42 cellular contexts compared by ENCODE assay signal in genomic region chr10:101736666-101737065, GRCh38. TPM values are rescaled to one million over a fixed set of nuclear protein-coding genes. Genes with fewer than 3 reads are reported as not detected.
"Had no signal": no experiment of that assay in that cellular context is flagged by ENCODE, and none has a peak within 500 bp of the region (broad histone marks: within the 10 kb centered on the region; RNA-seq: fewer than 3 reads in every experiment).

No MANE protein-coding gene starts in this region.

- H3K9me3 Mint-ChIP-seq: activated CD4-positive, alpha-beta memory T cell treated with anti-CD3 and anti-CD28 coated beads for 36 hours; activated CD4-positive, alpha-beta T cell treated with anti-CD3 and anti-CD28 coated beads, Interleukin-2, amount 10 ng/mL, durations not matched to agents 24 days and 14 days; activated T-cell treated with anti-CD3 and anti-CD28 coated beads, Interleukin-2, amount 50 U/mL, for 24 hours; activated T-cell treated with anti-CD3 and anti-CD28 coated beads, Interleukin-2, amount 50 U/mL, for 72 hours; T-helper 2 cell treated with Interferon-gamma antibody and Interleukin-4, amounts not matched to agents 5 μg/mL and 100 μg/mL, for 36 hours had no signal

- ATAC-seq: activated CD4-positive, alpha-beta T cell treated with anti-CD3 and anti-CD28 coated beads for 36 hours; activated CD8-positive, alpha-beta memory T cell treated with anti-CD3 and anti-CD28 coated beads, Interleukin-2, amount 10 ng/mL, durations not matched to agents 7 days and 5 days; activated CD8-positive, alpha-beta T cell treated with anti-CD3 and anti-CD28 coated beads, Interleukin-2, amount 10 ng/mL, durations not matched to agents 7 days and 5 days; activated T-cell treated with anti-CD3 and anti-CD28 coated beads, Interleukin-2, amount 50 U/mL, for 72 hours; body of pancreas; gastroesophageal sphincter; heart right ventricle; T-helper 17 cell had no signal

- H3K4me1 ChIP-seq: adrenal gland, body of pancreas, esophagus squamous epithelium, gastroesophageal sphincter, heart right ventricle had no signal

- H3K36me3 Mint-ChIP-seq: activated CD4-positive, alpha-beta memory T cell treated with anti-CD3 and anti-CD28 coated beads for 36 hours; activated CD8-positive, alpha-beta memory T cell treated with anti-CD3 and anti-CD28 coated beads, Interleukin-2, amount 10 ng/mL, durations not matched to agents 7 days and 5 days; activated naive CD8-positive, alpha-beta T cell had no signal

- H3K4me3 ChIP-seq: adrenal gland, body of pancreas, esophagus squamous epithelium, gastroesophageal sphincter, heart right ventricle had no signal

- DNase-seq: activated CD4-positive, alpha-beta memory T cell treated with anti-CD3 and anti-CD28 coated beads for 36 hours; activated CD4-positive, alpha-beta T cell treated with anti-CD3 and anti-CD28 coated beads for 36 hours; activated CD4-positive, alpha-beta T cell treated with anti-CD3 and anti-CD28 coated beads, Interleukin-2, amount 10 ng/mL, durations not matched to agents 24 days and 14 days; activated CD4-positive, CD25-positive, alpha-beta regulatory T cell; activated CD4-positive, CD25-positive, alpha-beta regulatory T cell treated with anti-CD3 and anti-CD28 coated beads, Interleukin-2, amount 50 U/mL, for 72 hours; activated CD8-positive, alpha-beta memory T cell treated with anti-CD3 and anti-CD28 coated beads, Interleukin-2, amount 10 ng/mL, durations not matched to agents 7 days and 5 days; activated CD8-positive, alpha-beta memory T cell treated with anti-CD3 and anti-CD28 coated beads, Interleukin-2, amount 50 U/mL, for 4 hours; activated CD8-positive, alpha-beta T cell treated with anti-CD3 and anti-CD28 coated beads, Interleukin-2, amount 10 ng/mL, durations not matched to agents 7 days and 5 days; activated gamma-delta T cell; activated naive CD4-positive, alpha-beta T cell treated with anti-CD3 and anti-CD28 coated beads, Interleukin-2, amount 50 U/mL, for 16 hours; activated naive CD4-positive, alpha-beta T cell treated with Interleukin-2 at 50 U/mL for 16 hours; activated T-cell treated with anti-CD3 and anti-CD28 coated beads for 4 hours; activated T-cell treated with anti-CD3 and anti-CD28 coated beads, Interleukin-2, amount 50 U/mL, for 24 hours; activated T-cell treated with anti-CD3 and anti-CD28 coated beads, Interleukin-2, amount 50 U/mL, for 72 hours; adrenal gland; amygdala; aorta; body of pancreas; caudate nucleus; cortex of kidney; dermis blood vessel endothelial cell; effector CD8-positive, alpha-beta T cell; esophagus squamous epithelium; foreskin melanocyte; heart right ventricle; T-helper 1 cell; T-helper 17 cell; T1000; WERI-Rb-1 had no signal

- FAIRE-seq: colon, endometrium, endothelial cell of umbilical vein had no signal

- H3K4me3 Mint-ChIP-seq: activated CD4-positive, alpha-beta memory T cell treated with anti-CD3 and anti-CD28 coated beads for 36 hours; activated CD4-positive, alpha-beta T cell treated with anti-CD3 and anti-CD28 coated beads for 36 hours; activated CD4-positive, alpha-beta T cell treated with anti-CD3 and anti-CD28 coated beads, Interleukin-2, amount 10 ng/mL, durations not matched to agents 24 days and 14 days; activated CD8-positive, alpha-beta memory T cell treated with anti-CD3 and anti-CD28 coated beads, Interleukin-2, amount 10 ng/mL, durations not matched to agents 7 days and 5 days; activated CD8-positive, alpha-beta T cell treated with anti-CD3 and anti-CD28 coated beads, Interleukin-2, amount 10 ng/mL, durations not matched to agents 7 days and 5 days; activated naive CD8-positive, alpha-beta T cell; activated T-cell treated with anti-CD3 and anti-CD28 coated beads, Interleukin-2, amount 50 U/mL, for 24 hours; activated T-cell treated with anti-CD3 and anti-CD28 coated beads, Interleukin-2, amount 50 U/mL, for 72 hours; T-helper 17 cell; T-helper 2 cell treated with Interferon-gamma antibody and Interleukin-4, amounts not matched to agents 5 μg/mL and 100 μg/mL, for 36 hours had no signal

- H3K27ac Mint-ChIP-seq: activated CD4-positive, alpha-beta memory T cell treated with anti-CD3 and anti-CD28 coated beads for 36 hours; activated CD4-positive, alpha-beta T cell treated with anti-CD3 and anti-CD28 coated beads for 36 hours; activated CD4-positive, alpha-beta T cell treated with anti-CD3 and anti-CD28 coated beads, Interleukin-2, amount 10 ng/mL, durations not matched to agents 24 days and 14 days; activated CD8-positive, alpha-beta memory T cell treated with anti-CD3 and anti-CD28 coated beads, Interleukin-2, amount 10 ng/mL, durations not matched to agents 7 days and 5 days; activated CD8-positive, alpha-beta T cell treated with anti-CD3 and anti-CD28 coated beads, Interleukin-2, amount 10 ng/mL, durations not matched to agents 7 days and 5 days; activated naive CD8-positive, alpha-beta T cell; activated T-cell treated with anti-CD3 and anti-CD28 coated beads, Interleukin-2, amount 50 U/mL, for 24 hours; activated T-cell treated with anti-CD3 and anti-CD28 coated beads, Interleukin-2, amount 50 U/mL, for 72 hours; T-helper 17 cell; T-helper 2 cell treated with Interferon-gamma antibody and Interleukin-4, amounts not matched to agents 5 μg/mL and 100 μg/mL, for 36 hours had no signal

- H3K4me1 Mint-ChIP-seq: activated CD4-positive, alpha-beta T cell treated with anti-CD3 and anti-CD28 coated beads for 36 hours; activated CD4-positive, alpha-beta T cell treated with anti-CD3 and anti-CD28 coated beads, Interleukin-2, amount 10 ng/mL, durations not matched to agents 24 days and 14 days; activated CD8-positive, alpha-beta memory T cell treated with anti-CD3 and anti-CD28 coated beads, Interleukin-2, amount 10 ng/mL, durations not matched to agents 7 days and 5 days; T-helper 17 cell had no signal

- H3K27me3 ChIP-seq: adrenal gland, body of pancreas had no signal

- H3K36me3 ChIP-seq: adrenal gland, esophagus squamous epithelium, gastroesophageal sphincter, heart right ventricle, WERI-Rb-1 had no signal

- H3K27ac ChIP-seq: adrenal gland, body of pancreas, epithelial cell of prostate, esophagus squamous epithelium, gastroesophageal sphincter, heart right ventricle, WERI-Rb-1 had no signal

- H3K9me3 ChIP-seq: adrenal gland, body of pancreas, esophagus squamous epithelium, gastroesophageal sphincter, heart right ventricle had no signal

RNA-seq across cellular contexts. Expression of gene FGF8, which starts 39.2 kb away (rescaled TPM):
- total RNA-seq: activated CD4-positive, alpha-beta memory T cell treated with anti-CD3 and anti-CD28 coated beads for 36 hours; activated CD8-positive, alpha-beta memory T cell treated with anti-CD3 and anti-CD28 coated beads for 36 hours; activated CD8-positive, alpha-beta memory T cell treated with anti-CD3 and anti-CD28 coated beads, Interleukin-2, amount 10 ng/mL, durations not matched to agents 7 days and 5 days; activated CD8-positive, alpha-beta T cell treated with anti-CD3 and anti-CD28 coated beads, Interleukin-2, amount 10 ng/mL, durations not matched to agents 7 days and 5 days; adrenal gland; aorta; body of pancreas; chondrocyte; dermis blood vessel endothelial cell; esophagus squamous epithelium; fibroblast of lung; fibroblast of villous mesenchyme; gastroesophageal sphincter; glomerular endothelial cell; T-helper 17 cell had no signal
- polyA plus RNA-seq: adrenal gland, aorta, endothelial cell of umbilical vein, esophagus, fibroblast of lung, heart right ventricle had no signal
